Comparison of ENCODE assay signal across 10 cellular contexts in the genomic region with DNA sequence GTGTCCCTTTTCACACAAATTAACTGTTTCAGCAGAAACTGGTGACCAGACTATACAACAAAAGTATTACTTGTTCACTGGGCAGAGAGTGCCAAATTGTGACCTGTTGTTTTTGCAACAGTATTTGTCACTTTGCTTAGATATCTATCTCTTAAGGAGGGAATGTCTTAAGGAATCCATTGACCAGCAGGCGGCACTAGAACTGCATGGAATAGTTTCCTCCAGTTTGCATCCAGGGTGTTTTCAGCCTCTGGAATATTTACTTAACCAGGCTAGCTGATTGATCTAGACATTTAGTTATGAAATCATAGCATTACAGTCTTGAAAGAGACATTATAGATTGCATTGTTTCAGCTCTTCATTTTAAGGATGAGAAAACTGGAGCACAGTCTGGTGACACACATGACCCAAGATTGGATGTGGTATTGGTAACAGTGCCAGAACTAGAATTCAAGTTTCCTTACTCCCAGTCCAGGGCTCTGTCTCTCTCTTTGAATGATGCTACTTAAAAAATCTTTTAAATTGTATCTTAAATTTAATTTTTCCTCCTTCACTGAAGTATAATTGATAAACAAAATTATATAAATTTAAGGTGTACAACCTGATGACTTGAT. TPM values are rescaled to one million over a fixed set of nuclear protein-coding genes. Genes with fewer than 3 reads are reported as not detected.
DNase-seq lines count a peak whose midpoint lies in the region; ATAC-seq and TF ChIP-seq lines count a peak whose summit lies in the region.
"Had no signal": no experiment of that assay in that cellular context is flagged by ENCODE, and none has a peak within 500 bp of the region (broad histone marks: within the 10 kb centered on the region; RNA-seq: fewer than 3 reads in every experiment).

No MANE protein-coding gene starts in this region.

- no peaks in the 10 kb centered on the region for H3K36me3 ChIP-seq in WERI-Rb-1
- no peaks in the 10 kb centered on the region for H3K36me3 ChIP-seq in right atrium auricular region

- intact Hi-C loops in activated CD4-positive, alpha-beta memory T cell treated with anti-CD3 and anti-CD28 coated beads for 36 hours (cut with micrococcal nuclease) = loop anchor here (1.0 to 2.0 kb wide), 4 partner anchors 31 to 319 kb away; no protein-coding TSS in a partner anchor

- POLR2A ChIA-PET in activated CD4-positive, alpha-beta memory T cell treated with anti-CD3 and anti-CD28 coated beads for 36 hours (lab: Charles Lee) = no interaction called here
- POLR2A ChIA-PET in activated CD4-positive, alpha-beta memory T cell treated with anti-CD3 and anti-CD28 coated beads, Interleukin-2, amount 10 ng/mL, durations not matched to agents 7 days and 5 days (lab: Charles Lee) = no interaction called here

- peak; percentile 89 for TF ChIP-seq CTCF in LNCaP clone FGC (IDR thresholded peaks at IDR 0.05; ENCODE audit: control insufficient read depth, extremely low read depth, insufficient read depth)
- peak; percentile 92 for TF ChIP-seq CTCF in WERI-Rb-1 (IDR thresholded peaks at IDR 0.05; ENCODE audit: low read depth, low read length)
- TF ChIP-seq CTCF in right atrium auricular region (IDR thresholded peaks at IDR 0.05) = peak; percentile 60 to 82

- H3K27me3 ChIP-seq in WERI-Rb-1 (ENCODE audit: insufficient read depth, low read depth, severe bottlenecking) = peaks cover 62% of the 10 kb centered on the region
- H3K27me3 ChIP-seq in right atrium auricular region = no peaks in the 10 kb centered on the region

- no peak overlapping the region for H3K4me3 Mint-ChIP-seq in activated CD4-positive, alpha-beta memory T cell treated with anti-CD3 and anti-CD28 coated beads for 36 hours
- H3K4me3 Mint-ChIP-seq in activated CD4-positive, alpha-beta memory T cell treated with anti-CD3 and anti-CD28 coated beads, Interleukin-2, amount 10 ng/mL, durations not matched to agents 7 days and 5 days = no peak overlapping the region
- H3K4me3 Mint-ChIP-seq: dendritic cell treated with granulocyte-macrophage colony-stimulating factor and Interleukin-4, amounts not matched to agents 40 ng/mL and 50 ng/mL, for 4 days had no signal

- H3K27ac Mint-ChIP-seq in activated CD4-positive, alpha-beta memory T cell treated with anti-CD3 and anti-CD28 coated beads for 36 hours = no peak overlapping the region
- H3K27ac Mint-ChIP-seq in activated CD4-positive, alpha-beta memory T cell treated with anti-CD3 and anti-CD28 coated beads, Interleukin-2, amount 10 ng/mL, durations not matched to agents 7 days and 5 days = no peak overlapping the region
- H3K27ac Mint-ChIP-seq: dendritic cell treated with granulocyte-macrophage colony-stimulating factor and Interleukin-4, amounts not matched to agents 40 ng/mL and 50 ng/mL, for 4 days had no signal

- peaks cover 2% of the 10 kb centered on the region for H3K36me3 Mint-ChIP-seq in activated CD4-positive, alpha-beta memory T cell treated with anti-CD3 and anti-CD28 coated beads for 36 hours
- no peaks in the 10 kb centered on the region for H3K36me3 Mint-ChIP-seq in activated CD4-positive, alpha-beta memory T cell treated with anti-CD3 and anti-CD28 coated beads, Interleukin-2, amount 10 ng/mL, durations not matched to agents 7 days and 5 days (ENCODE audit: low read depth)

- H3K27me3 Mint-ChIP-seq in activated CD4-positive, alpha-beta memory T cell treated with anti-CD3 and anti-CD28 coated beads for 36 hours = peaks cover 41% of the 10 kb centered on the region
- peaks cover 41% of the 10 kb centered on the region for H3K27me3 Mint-ChIP-seq in activated CD4-positive, alpha-beta memory T cell treated with anti-CD3 and anti-CD28 coated beads, Interleukin-2, amount 10 ng/mL, durations not matched to agents 7 days and 5 days

- no peaks in the 10 kb centered on the region for H3K4me1 ChIP-seq in right atrium auricular region

- peaks cover 9% of the 10 kb centered on the region for H3K9me3 Mint-ChIP-seq in activated CD4-positive, alpha-beta memory T cell treated with anti-CD3 and anti-CD28 coated beads for 36 hours
- peaks cover 10% of the 10 kb centered on the region for H3K9me3 Mint-ChIP-seq in activated CD4-positive, alpha-beta memory T cell treated with anti-CD3 and anti-CD28 coated beads, Interleukin-2, amount 10 ng/mL, durations not matched to agents 7 days and 5 days
- H3K9me3 Mint-ChIP-seq: dendritic cell treated with granulocyte-macrophage colony-stimulating factor and Interleukin-4, amounts not matched to agents 40 ng/mL and 50 ng/mL, for 4 days had no signal

- CTCF ChIA-PET in activated CD4-positive, alpha-beta memory T cell treated with anti-CD3 and anti-CD28 coated beads for 36 hours (lab: Charles Lee) = interaction anchor here (0.6 to 2.7 kb wide), 8 partner anchors 18 to 141 kb away, joined by 3 to 18 read pairs (median 6); a partner anchor contains a TSS
- CTCF ChIA-PET in activated CD4-positive, alpha-beta memory T cell treated with anti-CD3 and anti-CD28 coated beads, Interleukin-2, amount 10 ng/mL, durations not matched to agents 7 days and 5 days (lab: Charles Lee) = interaction anchor here (1.1 kb wide), 1 partner anchor 43 kb away, joined by 4 read pairs; no protein-coding TSS in a partner anchor

- peaks cover 22% of the 10 kb centered on the region for H3K9me3 ChIP-seq in WERI-Rb-1 (ENCODE audit: severe bottlenecking)
- no peaks in the 10 kb centered on the region for H3K9me3 ChIP-seq in right atrium auricular region

- no peak for ATAC-seq in GM18505 (IDR thresholded peaks at IDR 0.05; ENCODE audit: unreplicated experiment)

- H3K27ac ChIP-seq in WERI-Rb-1 (no peak overlapping the region), right atrium auricular region (no peak overlapping the region)

- no peak for TF ChIP-seq POLR2A in GM18505 (IDR thresholded peaks at IDR 0.05; ENCODE audit: borderline replicate concordance, extremely low read depth, insufficient read depth, insufficient read length)

- H3K4me3 ChIP-seq in LNCaP clone FGC (ENCODE audit: low read depth, low read length) (no peak overlapping the region), WERI-Rb-1 (ENCODE audit: low read depth, low read length) (no peak overlapping the region), right atrium auricular region (no peak overlapping the region), skeletal muscle cell (ENCODE audit: low read depth, low read length) (no peak overlapping the region)

- H3K4me1 Mint-ChIP-seq in activated CD4-positive, alpha-beta memory T cell treated with anti-CD3 and anti-CD28 coated beads for 36 hours (ENCODE audit: low read depth) = peaks cover 5% of the 10 kb centered on the region
- H3K4me1 Mint-ChIP-seq in activated CD4-positive, alpha-beta memory T cell treated with anti-CD3 and anti-CD28 coated beads, Interleukin-2, amount 10 ng/mL, durations not matched to agents 7 days and 5 days = peaks cover 6% of the 10 kb centered on the region

- DNase-seq in activated CD4-positive, alpha-beta memory T cell treated with anti-CD3 and anti-CD28 coated beads for 36 hours = peak; percentile 41
- no peak for DNase-seq in activated CD4-positive, alpha-beta memory T cell treated with anti-CD3 and anti-CD28 coated beads, Interleukin-2, amount 10 ng/mL, durations not matched to agents 7 days and 5 days
- DNase-seq in LNCaP clone FGC (ENCODE audit: low read depth) (peak; percentile 68), WERI-Rb-1 (peak; percentile 69), right atrium auricular region (ENCODE audit: low spot score) (no peak), skeletal muscle cell (ENCODE audit: low read depth) (peak; percentile 24), NCI-H510A treated with DMSO at 0.1 percent for 48 hours (lab: John Stamatoyannopoulos, UW) (no peak)

RNA-seq across cellular contexts. Expression of a gene that starts 16.9 kb away (rescaled TPM):
- not detected for total RNA-seq in activated CD4-positive, alpha-beta memory T cell treated with anti-CD3 and anti-CD28 coated beads for 36 hours
- total RNA-seq in activated CD4-positive, alpha-beta memory T cell treated with anti-CD3 and anti-CD28 coated beads, Interleukin-2, amount 10 ng/mL, durations not matched to agents 7 days and 5 days = not detected
- not detected for total RNA-seq in right atrium auricular region
- total RNA-seq: urinary bladder had no signal

RNA-seq across cellular contexts. Expression of a gene that starts 26.8 kb away (rescaled TPM):
- not detected for total RNA-seq in activated CD4-positive, alpha-beta memory T cell treated with anti-CD3 and anti-CD28 coated beads for 36 hours
- total RNA-seq in activated CD4-positive, alpha-beta memory T cell treated with anti-CD3 and anti-CD28 coated beads, Interleukin-2, amount 10 ng/mL, durations not matched to agents 7 days and 5 days = under 1 TPM; 0.05 TPM
- total RNA-seq in right atrium auricular region = under 1 TPM; 0.04 to 0.12 TPM
- total RNA-seq: urinary bladder had no signal

RNA-seq across cellular contexts. Expression of a gene that starts 53.2 kb away (rescaled TPM):
- total RNA-seq in activated CD4-positive, alpha-beta memory T cell treated with anti-CD3 and anti-CD28 coated beads for 36 hours = not detected
- total RNA-seq in activated CD4-positive, alpha-beta memory T cell treated with anti-CD3 and anti-CD28 coated beads, Interleukin-2, amount 10 ng/mL, durations not matched to agents 7 days and 5 days = not detected
- total RNA-seq in right atrium auricular region = not detected
- total RNA-seq: urinary bladder had no signal

Comparison
In these comparisons a context has a peak if more than half of its experiments do, and no peak if none do; other contexts are left out.
1. DNase-seq: peak in activated CD4-positive, alpha-beta memory T cell treated with anti-CD3 and anti-CD28 coated beads for 36 hours (single experiment), LNCaP clone FGC (single experiment), WERI-Rb-1 (single experiment) and skeletal muscle cell (single experiment); none in activated CD4-positive, alpha-beta memory T cell treated with anti-CD3 and anti-CD28 coated beads, Interleukin-2, amount 10 ng/mL, durations not matched to agents 7 days and 5 days (single experiment), right atrium auricular region (single experiment) and NCI-H510A treated with DMSO at 0.1 percent for 48 hours (single experiment).
2. Peak in every context shown above with its lines, with median percentiles within 50 percentile points of each other: CTCF ChIP-seq.